10 cellular contexts compared by ENCODE assay signal in genomic region chr5:3602713-3603502, GRCh38. TPM values are rescaled to one million over a fixed set of nuclear protein-coding genes. Genes with fewer than 3 reads are reported as not detected.
DNase-seq lines count a peak whose midpoint lies in the region; ATAC-seq, FAIRE-seq and TF ChIP-seq lines count a peak whose summit lies in the region.
"Had no signal": no experiment of that assay in that cellular context is flagged by ENCODE, and none has a peak within 500 bp of the region (broad histone marks: within the 10 kb centered on the region; RNA-seq: fewer than 3 reads in every experiment).

No MANE protein-coding gene starts in this region.

- FAIRE-seq in frontal cortex (lab: Jason Lieb, UNC), result no peak

- ATAC-seq in omental fat pad (ENCODE audit: low FRiP score) (peak; percentile 73), HG02798 (IDR thresholded peaks at IDR 0.05; ENCODE audit: poor library complexity, unreplicated experiment) (no peak), left colon (no peak)

- no peak for TF ChIP-seq CTCF in omental fat pad (IDR thresholded peaks at IDR 0.05)

- DNase-seq in AG20443 (ENCODE audit: low spot score) (peak; percentile 83), SK-MEL-5 (ENCODE audit: low read depth, low spot score) (peak; percentile 38), frontal cortex (ENCODE audit: low spot score in 2 of 2) (peak; percentile 61 to 72), omental fat pad (ENCODE audit: low spot score) (no peak), SW 1271 (lab: John Stamatoyannopoulos, UW) (no peak), DMS53 treated with DMSO at 0.1 percent for 48 hours (lab: John Stamatoyannopoulos, UW; ENCODE audit: unreplicated experiment) (no peak), left colon (no peak)
- DNase-seq: activated CD8-positive, alpha-beta memory T cell treated with anti-CD3 and anti-CD28 coated beads, Interleukin-2, amount 50 U/mL, for 48 hours had no signal

- in situ Hi-C loops in SK-MEL-5 (cut with HindIII; ENCODE audit: low pct_unique_long_range_greater_than_20kb, low sequenced_read_pairs), result no loop called here

- intact Hi-C loops in left colon (cut with DNase I, micrococcal nuclease), result no loop called here

RNA-seq across cellular contexts. Expression of gene IRX1, which starts 7.3 kb away (rescaled TPM):
- 0.75 and 1.2 TPM in 2 replicates for total RNA-seq in SK-MEL-5 (2014; rRNA removed; shearing (Covaris generic))
- 1.4 and 2.9 TPM in 2 replicates for polyA plus RNA-seq in SK-MEL-5 (2015; cell fraction: cytosol; rRNA removed)
- 0.19 and 1.2 TPM in 2 replicates for polyA plus RNA-seq in SK-MEL-5 (2015; cell fraction: nucleus; rRNA removed)
- total RNA-seq in frontal cortex, result 0.41 TPM
- under 1 TPM in 3 of 4 donors, not detected in 1; 0.31 to 0.60 (median 0.47) TPM for total RNA-seq in omental fat pad
- total RNA-seq in left colon, result not detected
- total RNA-seq: ureter had no signal

Comparison
In these comparisons a context has a peak if more than half of its experiments do, and no peak if none do; other contexts are left out.
1. DNase-seq: peak in AG20443 (single experiment), SK-MEL-5 (single experiment) and frontal cortex (2 of 2); none in omental fat pad (single experiment), SW 1271 (0 of 2), DMS53 treated with DMSO at 0.1 percent for 48 hours (single experiment) and left colon (0 of 2).